8 cellular contexts compared by ENCODE assay signal in the genomic region with DNA sequence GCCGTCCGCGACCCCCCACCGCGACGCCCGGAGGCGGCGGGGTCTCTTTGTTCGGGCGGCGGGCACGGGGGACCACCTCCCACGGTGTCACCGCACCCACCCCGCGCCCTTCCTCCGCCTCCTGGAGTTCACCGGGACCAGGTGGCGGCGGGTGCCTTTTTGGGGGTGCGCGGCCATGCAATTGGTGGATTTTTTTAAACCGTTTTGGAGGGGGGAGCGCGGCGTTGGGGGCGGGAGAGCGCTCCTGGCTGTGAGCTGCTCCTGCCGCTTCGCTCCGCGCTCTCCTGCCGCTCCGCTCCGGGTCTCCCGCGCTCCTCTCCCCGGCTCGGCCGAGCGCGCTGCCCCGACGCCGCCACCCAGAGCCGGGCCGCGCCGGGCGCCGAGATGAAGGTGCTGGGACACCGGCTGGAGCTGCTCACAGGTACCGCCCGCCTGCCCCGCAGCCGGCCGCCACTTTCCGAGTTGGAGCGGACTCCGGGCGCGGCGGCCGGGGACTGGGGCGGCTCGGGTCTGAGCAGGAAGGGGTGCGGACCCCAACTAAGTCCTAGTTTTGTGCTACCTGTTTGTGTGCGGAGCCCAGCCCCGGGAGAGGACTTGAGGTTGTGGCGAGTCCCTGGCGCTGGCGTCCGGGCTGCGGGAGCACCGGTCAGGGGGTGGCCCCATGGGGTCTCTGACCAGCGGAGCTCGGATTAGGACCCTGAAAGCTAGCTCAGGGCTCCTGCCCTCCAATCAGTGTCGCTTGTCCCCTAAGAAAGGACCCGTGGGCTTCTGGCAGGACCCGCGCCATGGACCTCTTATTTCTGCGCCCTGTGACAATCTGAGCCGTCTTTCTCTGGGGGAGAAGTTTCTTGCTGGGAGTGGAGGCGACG. TPM values are rescaled to one million over a fixed set of nuclear protein-coding genes. Genes with fewer than 3 reads are reported as not detected.
DNase-seq lines count a peak whose midpoint lies in the region; ATAC-seq and TF ChIP-seq lines count a peak whose summit lies in the region.

No MANE protein-coding gene starts in this region.

- H3K36me3 ChIP-seq in CD4-positive, alpha-beta memory T cell (ENCODE audit: insufficient read depth, low read length): no peaks in the 10 kb centered on the region
- H3K36me3 ChIP-seq in mucosa of descending colon (ENCODE audit: low read depth): no peaks in the 10 kb centered on the region

- TF ChIP-seq CTCF in coronary artery (IDR thresholded peaks at IDR 0.05) (no peak), mucosa of descending colon (IDR thresholded peaks at IDR 0.05) (no peak)

- H3K4me1 Mint-ChIP-seq in CD4-positive, alpha-beta memory T cell: peaks cover 2 to 16% (median 7%) of the 10 kb centered on the region in 4 donors
- H3K4me1 Mint-ChIP-seq in IgD-negative memory B cell: peaks cover 0 to 6% (median 2%) of the 10 kb centered on the region in 3 donors

- H3K27me3 Mint-ChIP-seq in CD4-positive, alpha-beta memory T cell: peaks cover 48 to 52% of the 10 kb centered on the region in 2 donors
- peaks cover 39% of the 10 kb centered on the region for H3K27me3 Mint-ChIP-seq in IgD-negative memory B cell

- peaks cover 10% of the 10 kb centered on the region for H3K4me1 ChIP-seq in CD4-positive, alpha-beta memory T cell (ENCODE audit: insufficient read depth, low read length)
- peaks cover 9% of the 10 kb centered on the region for H3K4me1 ChIP-seq in mucosa of descending colon (ENCODE audit: low read depth)

- CTCF ChIA-PET in CD4-positive, alpha-beta memory T cell (lab: Charles Lee; ENCODE audit: partially characterized antibody): no interaction called here

- DNase-seq in CD4-positive, alpha-beta memory T cell: no peak
- DNase-seq in coronary artery (ENCODE audit: low spot score) (no peak), mucosa of descending colon (no peak), KG1 (lab: John Stamatoyannopoulos, UW) (no peak), NCI-H526 treated with DMSO at 0.1 percent for 48 hours (lab: John Stamatoyannopoulos, UW) (no peak)

- H3K9me3 ChIP-seq in CD4-positive, alpha-beta memory T cell (ENCODE audit: control insufficient read depth in 1 of 2, low read length in 2 of 2): no peaks in the 10 kb centered on the region
- no peaks in the 10 kb centered on the region for H3K9me3 ChIP-seq in mucosa of descending colon

- H3K27ac Mint-ChIP-seq in CD4-positive, alpha-beta memory T cell: peak overlapping the region in 1 of 7 donors; percentile 52
- H3K27ac Mint-ChIP-seq in IgD-negative memory B cell: no peak overlapping the region

- no peak overlapping the region for H3K4me3 ChIP-seq in CD4-positive, alpha-beta memory T cell (ENCODE audit: low read length in 2 of 2)
- peak overlapping the region; percentile 71 for H3K4me3 ChIP-seq in coronary artery
- no peak overlapping the region for H3K4me3 ChIP-seq in mucosa of descending colon

- no peak overlapping the region for H3K27ac ChIP-seq in CD4-positive, alpha-beta memory T cell (ENCODE audit: low read depth, low read length)
- no peak overlapping the region for H3K27ac ChIP-seq in coronary artery

- H3K9me3 Mint-ChIP-seq in CD4-positive, alpha-beta memory T cell: no peaks in the 10 kb centered on the region
- H3K9me3 Mint-ChIP-seq in IgD-negative memory B cell: no peaks in the 10 kb centered on the region

- peak; percentile 42 for ATAC-seq in mucosa of descending colon
- no peak for ATAC-seq in GM21390 (IDR thresholded peaks at IDR 0.05; ENCODE audit: unreplicated experiment)
- ATAC-seq in GM18519 (IDR thresholded peaks at IDR 0.05; ENCODE audit: low FRiP score, unreplicated experiment): no peak

- intact Hi-C loops in CD4-positive, alpha-beta memory T cell (cut with micrococcal nuclease): no loop called here
- intact Hi-C loops in mucosa of descending colon (cut with DNase I, micrococcal nuclease): no loop called here

- H3K27me3 ChIP-seq in CD4-positive, alpha-beta memory T cell (ENCODE audit: insufficient read depth, low read length): peaks cover 16% of the 10 kb centered on the region

- peak overlapping the region in 7 of 8 donors; percentile 35 to 78 (median 54) for H3K4me3 Mint-ChIP-seq in CD4-positive, alpha-beta memory T cell
- H3K4me3 Mint-ChIP-seq in IgD-negative memory B cell: peak overlapping the region; percentile 41 to 89 (median 76)

- POLR2A ChIA-PET in CD4-positive, alpha-beta memory T cell (lab: Charles Lee; ENCODE audit: partially characterized antibody): no interaction called here

- H3K36me3 Mint-ChIP-seq in CD4-positive, alpha-beta memory T cell: no peaks in the 10 kb centered on the region
- H3K36me3 Mint-ChIP-seq in IgD-negative memory B cell: peaks cover 2% of the 10 kb centered on the region

RNA-seq across cellular contexts. Expression of a gene that starts 35.7 kb away (rescaled TPM):
- total RNA-seq in CD4-positive, alpha-beta memory T cell: 1 to 10 TPM; 1.3 TPM
- polyA plus RNA-seq in CD4-positive, alpha-beta memory T cell: under 1 TPM in 1 of 2 donors, not detected in 1; 0.22 TPM
- polyA plus RNA-seq in IgD-negative memory B cell: 0.81 TPM
- total RNA-seq in mucosa of descending colon: 10 to 100 TPM in 1 of 3 donors, 1 to 10 TPM in 2; 3.0 to 15.8 (median 3.6) TPM

RNA-seq across cellular contexts. Expression of a gene that starts 51.0 kb away (rescaled TPM):
- total RNA-seq in CD4-positive, alpha-beta memory T cell: 10 to 100 TPM; 34.2 to 38.3 TPM
- polyA plus RNA-seq in CD4-positive, alpha-beta memory T cell: 10 to 100 TPM in 1 of 2 donors, 1 to 10 TPM in 1; 6.1 to 13.0 TPM
- 12.4 TPM for polyA plus RNA-seq in IgD-negative memory B cell
- total RNA-seq in mucosa of descending colon: 10 to 100 TPM; 12.8 to 17.5 (median 14.2) TPM
